26 cellular contexts compared by ENCODE assay signal in genomic region chr6:9159051-9159450, GRCh38.
"Had no signal": no experiment of that assay in that cellular context is flagged by ENCODE, and none has a peak within 500 bp of the region (broad histone marks: within the 10 kb centered on the region; RNA-seq: fewer than 3 reads in every experiment).

No MANE protein-coding gene starts in this region.

- H3K4me1 ChIP-seq: stomach, suprapubic skin, testis, thyroid gland, tibial artery, tibial nerve, transverse colon, upper lobe of left lung, upper lobe of right lung, uterus, vagina had no signal

- H3K27me3 ChIP-seq: stomach, suprapubic skin, testis, thyroid gland, tibial artery, tibial nerve, transverse colon, upper lobe of left lung, upper lobe of right lung, uterus, vagina had no signal

- ATAC-seq: stimulated activated effector memory CD8-positive, alpha-beta T cell treated with anti-CD3 and anti-CD28 coated beads, Interleukin-12 subunit alpha, Interleukin-12 subunit beta, amount 100 ng/mL, for 72 hours; stimulated activated memory B cell treated with anti-CD40 and anti-IgM and Interleukin-4, amounts not matched to agents 10 μg/mL and 1 μg/mL and 100 μg/mL, for 72 hours; stimulated activated naive B cell treated with anti-CD40 and anti-IgM and Interleukin-4, amounts not matched to agents 10 μg/mL and 1 μg/mL and 100 μg/mL, for 72 hours; stimulated activated naive CD8-positive, alpha-beta T cell treated with anti-CD3 and anti-CD28 coated beads, Interleukin-15, amount 100 ng/mL, for 72 hours; stimulated activated naive CD8-positive, alpha-beta T cell treated with anti-CD3 and anti-CD28 coated beads, Interleukin-15, Interleukin-2, amounts not matched to agents 100 U/mL and 50 U/mL, for 24 hours; upper lobe of right lung had no signal

- H3K27ac ChIP-seq: stomach, suprapubic skin, testis, thoracic aorta, thyroid gland, tibial artery, tibial nerve, transverse colon, upper lobe of left lung, upper lobe of right lung, uterus, vagina had no signal

- DNase-seq: stimulated activated CD4-positive, alpha-beta T cell treated with anti-CD3 and anti-CD28 coated beads, Interleukin-2, amount 100 ng/mL, for 48 hours; stimulated activated CD4-positive, alpha-beta T cell treated with anti-CD3 and anti-CD28 coated beads, Interleukin-4, amount 100 ng/mL, for 1 hour; stimulated activated CD4-positive, alpha-beta T cell treated with anti-CD3 and anti-CD28 coated beads, Interleukin-4, amount 100 ng/mL, for 24 hours; stimulated activated CD4-positive, alpha-beta T cell treated with anti-CD3 and anti-CD28 coated beads, Interleukin-4, amount 100 ng/mL, for 4 hours; stimulated activated CD8-positive, alpha-beta memory T cell treated with anti-CD3 and anti-CD28 coated beads, Interleukin-4, amount 100 ng/mL, for 48 hours; stimulated activated naive B cell treated with anti-CD40 and anti-IgM and Interleukin-4, amounts not matched to agents 10 μg/mL and 1 μg/mL and 100 μg/mL, for 72 hours; stimulated activated naive CD4-positive, alpha-beta T cell; stimulated activated naive CD4-positive, alpha-beta T cell treated with Interleukin-2 at 50 U/mL for 16 hours; stimulated activated naive CD8-positive, alpha-beta T cell treated with anti-CD3 and anti-CD28 coated beads, Interleukin-15, amount 100 ng/mL, for 72 hours; stimulated activated naive CD8-positive, alpha-beta T cell treated with anti-CD3 and anti-CD28 coated beads, Interleukin-15, Interleukin-2, amounts not matched to agents 100 U/mL and 50 U/mL, for 24 hours; stomach; substantia nigra; testis; thyroid gland; tibial artery; transverse colon; trophoblast cell; upper lobe of left lung; upper lobe of right lung; uterus had no signal

- H3K9me3 ChIP-seq: suprapubic skin, testis, thyroid gland, uterus, vagina had no signal

- H3K36me3 ChIP-seq: stomach, suprapubic skin, thoracic aorta, thyroid gland, tibial artery, tibial nerve, transverse colon, upper lobe of left lung, upper lobe of right lung, uterus, vagina had no signal

- H3K4me3 ChIP-seq: stomach, suprapubic skin, testis, thoracic aorta, thyroid gland, tibial artery, tibial nerve, transverse colon, upper lobe of left lung, upper lobe of right lung, uterus, vagina had no signal
